In genomic region chr5:138246334-138246733, GRCh38 we compare ENCODE assay signal across 21 cellular contexts. TPM values are rescaled to one million over a fixed set of nuclear protein-coding genes. Genes with fewer than 3 reads are reported as not detected.
"Had no signal": no experiment of that assay in that cellular context is flagged by ENCODE, and none has a peak within 500 bp of the region (broad histone marks: within the 10 kb centered on the region; RNA-seq: fewer than 3 reads in every experiment).

No MANE protein-coding gene starts in this region.

- H3K9me3 ChIP-seq: ascending aorta, body of pancreas, MG63 had no signal

- H3K27me3 ChIP-seq: ascending aorta, body of pancreas had no signal

- DNase-seq: activated CD4-positive, alpha-beta T cell treated with anti-CD3 and anti-CD28 coated beads for 4 hours; activated CD8-positive, alpha-beta memory T cell treated with anti-CD3 and anti-CD28 coated beads, Interleukin-2, amount 50 U/mL, for 4 hours; activated CD8-positive, alpha-beta T cell treated with anti-CD3 and anti-CD28 coated beads for 36 hours; activated naive CD4-positive, alpha-beta T cell treated with anti-CD3 and anti-CD28 coated beads, Interleukin-2, amount 50 U/mL, for 16 hours; amniotic stem cell; body of pancreas; MG63; NCI-H1105; NCI-H1436; NCI-H1694 treated with DMSO at 0.1 percent for 48 hours; NCI-H2029 treated with DMSO at 0.1 percent for 48 hours; NCI-H524; PC-3; SHP77 treated with DMSO at 0.1 percent for 48 hours; T-helper 1 cell; WERI-Rb-1 had no signal

- ATAC-seq: activated CD4-positive, CD25-positive, alpha-beta regulatory T cell treated with anti-CD3 and anti-CD28 coated beads, Interleukin-2, amount 50 U/mL, for 24 hours; activated CD8-positive, alpha-beta T cell treated with anti-CD3 and anti-CD28 coated beads for 36 hours; body of pancreas; PC-3 had no signal

- H3K27ac ChIP-seq: ascending aorta, body of pancreas, SK-N-MC, WERI-Rb-1 had no signal

- H3K4me3 Mint-ChIP-seq: activated CD8-positive, alpha-beta T cell treated with anti-CD3 and anti-CD28 coated beads for 36 hours had no signal

- H3K36me3 ChIP-seq: ascending aorta, MG63, WERI-Rb-1 had no signal

- H3K4me3 ChIP-seq: ascending aorta, body of pancreas, MG63, SK-N-MC had no signal

- H3K9me3 Mint-ChIP-seq: activated CD8-positive, alpha-beta T cell treated with anti-CD3 and anti-CD28 coated beads for 36 hours had no signal

- H3K27ac Mint-ChIP-seq: activated CD8-positive, alpha-beta T cell treated with anti-CD3 and anti-CD28 coated beads for 36 hours had no signal

RNA-seq across cellular contexts. Expression of gene GFRA3, which starts 28.1 kb away (rescaled TPM):
- total RNA-seq: activated CD8-positive, alpha-beta T cell treated with anti-CD3 and anti-CD28 coated beads for 36 hours; ascending aorta; bronchial epithelial cell; PC-3; T-helper 2 cell treated with Interferon-gamma antibody and Interleukin-4, amounts not matched to agents 100 ng/mL and 5 ng/mL, for 36 hours had no signal
